ENCODE assay signal across 29 cellular contexts in the genomic region with DNA sequence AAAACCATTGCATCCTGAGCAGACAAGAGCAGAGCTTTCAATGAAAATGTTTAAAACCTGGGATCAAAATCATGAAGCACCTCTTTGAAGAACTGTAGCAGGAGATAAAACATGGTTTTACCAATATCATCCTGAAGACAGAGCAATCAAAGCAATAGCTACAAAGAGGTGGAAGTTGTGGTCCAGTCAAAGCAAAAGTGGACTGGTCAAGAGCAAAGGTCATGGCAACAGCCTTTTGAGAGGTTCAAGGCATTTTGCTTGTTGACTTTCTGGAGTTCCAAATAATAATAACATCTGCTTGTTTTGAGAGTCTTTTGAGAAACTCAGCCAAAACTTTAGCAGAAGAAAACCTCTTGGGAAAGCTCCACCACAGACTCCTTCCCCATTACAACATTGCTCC.
"Had no signal": no experiment of that assay in that cellular context is flagged by ENCODE, and none has a peak within 500 bp of the region (broad histone marks: within the 10 kb centered on the region; RNA-seq: fewer than 3 reads in every experiment).

No MANE protein-coding gene starts in this region.

- H3K27me3 Mint-ChIP-seq: stimulated activated memory B cell treated with anti-CD40 and anti-IgM and Interleukin-4, amounts not matched to agents 10 μg/mL and 1 μg/mL and 100 μg/mL, for 72 hours; stimulated activated naive B cell treated with anti-CD40 and anti-IgM and Interleukin-4, amounts not matched to agents 10 μg/mL and 1 μg/mL and 100 μg/mL, for 72 hours; stimulated activated naive CD8-positive, alpha-beta T cell treated with anti-CD3 and anti-CD28 coated beads, Interleukin-15, amount 100 ng/mL, for 72 hours; stimulated activated naive CD8-positive, alpha-beta T cell treated with anti-CD3 and anti-CD28 coated beads, Interleukin-15, Interleukin-2, amounts not matched to agents 100 ng/mL and 50 ng/mL, for 24 hours; type B pancreatic cell had no signal

- H3K36me3 ChIP-seq: stomach, suprapubic skin, thoracic aorta, thyroid gland, tibial artery, tibial nerve, transverse colon, upper lobe of left lung, upper lobe of right lung, uterus, vagina had no signal

- H3K4me3 Mint-ChIP-seq: stimulated activated effector memory CD8-positive, alpha-beta T cell treated with anti-CD3 and anti-CD28 coated beads, Interleukin-12 subunit alpha, Interleukin-12 subunit beta, amount 100 ng/mL, for 72 hours; stimulated activated memory B cell treated with anti-CD40 and anti-IgM and Interleukin-4, amounts not matched to agents 10 μg/mL and 1 μg/mL and 100 μg/mL, for 72 hours; stimulated activated naive B cell treated with anti-CD40 and anti-IgM and Interleukin-4, amounts not matched to agents 10 μg/mL and 1 μg/mL and 100 μg/mL, for 72 hours; stimulated activated naive CD8-positive, alpha-beta T cell treated with anti-CD3 and anti-CD28 coated beads, Interleukin-15, amount 100 ng/mL, for 72 hours; stimulated activated naive CD8-positive, alpha-beta T cell treated with anti-CD3 and anti-CD28 coated beads, Interleukin-15, Interleukin-2, amounts not matched to agents 100 ng/mL and 50 ng/mL, for 24 hours; type B pancreatic cell had no signal

- H3K4me3 ChIP-seq: stomach, suprapubic skin, testis, thoracic aorta, thyroid gland, tibial artery, tibial nerve, transverse colon, upper lobe of left lung, upper lobe of right lung, uterus, vagina had no signal

- H3K27ac Mint-ChIP-seq: stimulated activated effector memory CD8-positive, alpha-beta T cell treated with anti-CD3 and anti-CD28 coated beads, Interleukin-12 subunit alpha, Interleukin-12 subunit beta, amount 100 ng/mL, for 72 hours; stimulated activated memory B cell treated with anti-CD40 and anti-IgM and Interleukin-4, amounts not matched to agents 10 μg/mL and 1 μg/mL and 100 μg/mL, for 72 hours; stimulated activated naive B cell treated with anti-CD40 and anti-IgM and Interleukin-4, amounts not matched to agents 10 μg/mL and 1 μg/mL and 100 μg/mL, for 72 hours; stimulated activated naive CD8-positive, alpha-beta T cell treated with anti-CD3 and anti-CD28 coated beads, Interleukin-15, amount 100 ng/mL, for 72 hours; stimulated activated naive CD8-positive, alpha-beta T cell treated with anti-CD3 and anti-CD28 coated beads, Interleukin-15, Interleukin-2, amounts not matched to agents 100 ng/mL and 50 ng/mL, for 24 hours; type B pancreatic cell had no signal

- ATAC-seq: stimulated activated effector memory CD8-positive, alpha-beta T cell treated with anti-CD3 and anti-CD28 coated beads, Interleukin-12 subunit alpha, Interleukin-12 subunit beta, amount 100 ng/mL, for 72 hours; stimulated activated memory B cell treated with anti-CD40 and anti-IgM and Interleukin-4, amounts not matched to agents 10 μg/mL and 1 μg/mL and 100 μg/mL, for 72 hours; stimulated activated naive B cell treated with anti-CD40 and anti-IgM and Interleukin-4, amounts not matched to agents 10 μg/mL and 1 μg/mL and 100 μg/mL, for 72 hours; stimulated activated naive CD8-positive, alpha-beta T cell treated with anti-CD3 and anti-CD28 coated beads, Interleukin-15, amount 100 ng/mL, for 72 hours; stimulated activated naive CD8-positive, alpha-beta T cell treated with anti-CD3 and anti-CD28 coated beads, Interleukin-15, Interleukin-2, amounts not matched to agents 100 U/mL and 50 U/mL, for 24 hours; upper lobe of right lung had no signal

- H3K9me3 Mint-ChIP-seq: type B pancreatic cell had no signal

- H3K27ac ChIP-seq: stomach, suprapubic skin, testis, thoracic aorta, thyroid gland, tibial artery, tibial nerve, transverse colon, upper lobe of left lung, upper lobe of right lung, uterus, vagina had no signal

- H3K4me1 ChIP-seq: stomach, suprapubic skin, testis, thyroid gland, tibial artery, tibial nerve, transverse colon, upper lobe of left lung, upper lobe of right lung, uterus, vagina had no signal

- H3K27me3 ChIP-seq: stomach, suprapubic skin, testis, thyroid gland, tibial artery, tibial nerve, transverse colon, upper lobe of left lung, upper lobe of right lung, uterus, vagina had no signal

- H3K9me3 ChIP-seq: suprapubic skin, testis, thoracic aorta, thyroid gland, tibial artery, tibial nerve, transverse colon, upper lobe of left lung, upper lobe of right lung, uterus, vagina had no signal

- DNase-seq: stimulated activated CD4-positive, alpha-beta T cell treated with anti-CD3 and anti-CD28 coated beads, Interleukin-2, amount 100 ng/mL, for 48 hours; stimulated activated CD4-positive, alpha-beta T cell treated with anti-CD3 and anti-CD28 coated beads, Interleukin-4, amount 100 ng/mL, for 1 hour; stimulated activated CD4-positive, alpha-beta T cell treated with anti-CD3 and anti-CD28 coated beads, Interleukin-4, amount 100 ng/mL, for 24 hours; stimulated activated CD4-positive, alpha-beta T cell treated with anti-CD3 and anti-CD28 coated beads, Interleukin-4, amount 100 ng/mL, for 4 hours; stimulated activated CD8-positive, alpha-beta memory T cell treated with anti-CD3 and anti-CD28 coated beads, Interleukin-4, amount 100 ng/mL, for 48 hours; stimulated activated naive B cell treated with anti-CD40 and anti-IgM and Interleukin-4, amounts not matched to agents 10 μg/mL and 1 μg/mL and 100 μg/mL, for 72 hours; stimulated activated naive CD4-positive, alpha-beta T cell; stimulated activated naive CD4-positive, alpha-beta T cell treated with Interleukin-2 at 50 U/mL for 16 hours; stimulated activated naive CD8-positive, alpha-beta T cell treated with anti-CD3 and anti-CD28 coated beads, Interleukin-15, amount 100 ng/mL, for 72 hours; stimulated activated naive CD8-positive, alpha-beta T cell treated with anti-CD3 and anti-CD28 coated beads, Interleukin-15, Interleukin-2, amounts not matched to agents 100 U/mL and 50 U/mL, for 24 hours; stomach; substantia nigra; testis; thyroid gland; tibial artery; transverse colon; trophoblast cell; upper lobe of left lung; upper lobe of right lung; uterus had no signal

- H3K36me3 Mint-ChIP-seq: stimulated activated effector memory CD8-positive, alpha-beta T cell treated with anti-CD3 and anti-CD28 coated beads, Interleukin-12 subunit alpha, Interleukin-12 subunit beta, amount 100 ng/mL, for 72 hours; stimulated activated memory B cell treated with anti-CD40 and anti-IgM and Interleukin-4, amounts not matched to agents 10 μg/mL and 1 μg/mL and 100 μg/mL, for 72 hours; stimulated activated naive B cell treated with anti-CD40 and anti-IgM and Interleukin-4, amounts not matched to agents 10 μg/mL and 1 μg/mL and 100 μg/mL, for 72 hours; type B pancreatic cell had no signal

- H3K4me1 Mint-ChIP-seq: stimulated activated effector memory CD8-positive, alpha-beta T cell treated with anti-CD3 and anti-CD28 coated beads, Interleukin-12 subunit alpha, Interleukin-12 subunit beta, amount 100 ng/mL, for 72 hours; stimulated activated memory B cell treated with anti-CD40 and anti-IgM and Interleukin-4, amounts not matched to agents 10 μg/mL and 1 μg/mL and 100 μg/mL, for 72 hours; stimulated activated naive B cell treated with anti-CD40 and anti-IgM and Interleukin-4, amounts not matched to agents 10 μg/mL and 1 μg/mL and 100 μg/mL, for 72 hours; stimulated activated naive CD8-positive, alpha-beta T cell treated with anti-CD3 and anti-CD28 coated beads, Interleukin-15, amount 100 ng/mL, for 72 hours had no signal

- FAIRE-seq: urothelium cell line had no signal
